ENCODE assay signal across 18 cellular contexts in the genomic region with DNA sequence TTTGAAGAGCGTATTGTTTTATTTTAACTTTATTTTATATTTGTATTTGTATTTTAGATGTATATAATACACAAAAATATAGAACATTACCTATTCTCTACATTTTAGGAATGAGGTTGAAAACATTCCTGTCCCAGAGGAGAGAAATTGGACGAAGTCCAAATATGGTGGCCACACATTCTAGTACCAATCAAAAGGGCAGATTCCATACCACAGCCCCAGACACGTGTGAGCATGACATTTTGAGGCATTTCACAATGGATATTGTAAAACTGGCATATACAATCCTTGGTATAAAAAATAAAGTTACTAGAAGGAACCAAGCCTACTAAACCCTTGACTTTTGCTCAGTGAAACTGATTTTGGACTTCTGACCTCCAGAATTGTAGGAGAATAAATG. TPM values are rescaled to one million over a fixed set of nuclear protein-coding genes. Genes with fewer than 3 reads are reported as not detected.
DNase-seq lines count a peak whose midpoint lies in the region; ATAC-seq and TF ChIP-seq lines count a peak whose summit lies in the region.
"Had no signal": no experiment of that assay in that cellular context is flagged by ENCODE, and none has a peak within 500 bp of the region (broad histone marks: within the 10 kb centered on the region; RNA-seq: fewer than 3 reads in every experiment).

No MANE protein-coding gene starts in this region.

- no peak overlapping the region for H3K4me2 ChIP-seq in mammary epithelial cell (ENCODE audit: insufficient read depth, low read depth, low read length)
- H3K4me2 ChIP-seq: BLaER1 had no signal

- 33% methylated on average over 3 of the region's 3 CpGs for WGBS in mammary epithelial cell (ENCODE audit: low coverage, missing lambda C conversion rate)

- H3K27me3 Mint-ChIP-seq in MCF 10A (ENCODE audit: insufficient read depth, unreplicated experiment) (no peaks in the 10 kb centered on the region), type B pancreatic cell (no peaks in the 10 kb centered on the region)

- H3K4me3 ChIP-seq in mammary epithelial cell (replicated peaks in 1 of 3; ENCODE audit: insufficient read depth in 1 of 3, low read depth in 2 of 3, low read length in 3 of 3) (no peak overlapping the region), adipocyte (ENCODE audit: low read length) (no peak overlapping the region)
- H3K4me3 ChIP-seq: BLaER1 had no signal

- H4K20me1 ChIP-seq in mammary epithelial cell (ENCODE audit: insufficient read depth, low read length), result no peaks in the 10 kb centered on the region
- H4K20me1 ChIP-seq: BLaER1 had no signal

- H3K27ac ChIP-seq in mammary epithelial cell (ENCODE audit: insufficient read depth, low read depth, low read length), result no peak overlapping the region
- H3K27ac ChIP-seq: BLaER1 had no signal

- BruUV-seq in MCF 10A (replicated peaks; lab: Mats Ljungman, UMichigan) (no TSS peak), mammary epithelial cell (replicated peaks; lab: Mats Ljungman, UMichigan) (no TSS peak)

- H3K4me1 ChIP-seq in mammary epithelial cell (ENCODE audit: insufficient read depth, low read length) (no peaks in the 10 kb centered on the region), adipocyte (ENCODE audit: control insufficient read depth, insufficient read depth, low read length) (peaks cover 43% of the 10 kb centered on the region)
- H3K4me1 ChIP-seq: BLaER1 had no signal

- H3K9me3 ChIP-seq in mammary epithelial cell (replicated peaks; ENCODE audit: insufficient read depth, low read length), result no peaks in the 10 kb centered on the region
- no peaks in the 10 kb centered on the region for H3K9me3 ChIP-seq in adipocyte (ENCODE audit: control insufficient read depth, low read length)
- H3K9me3 ChIP-seq: BLaER1 had no signal

- peak; percentile 8 for DNase-seq in MCF 10A (ENCODE audit: unreplicated experiment)
- DNase-seq in mammary epithelial cell, result no peak
- peak; percentile 49 for DNase-seq in adipocyte (ENCODE audit: low read depth)
- peak; percentile 26 for DNase-seq in foreskin melanocyte
- no peak for DNase-seq in type B pancreatic cell (ENCODE audit: extremely low spot score, unreplicated experiment)
- DNase-seq in DMS 273 (lab: John Stamatoyannopoulos, UW; ENCODE audit: unreplicated experiment), result no peak
- DNase-seq in dermis blood vessel endothelial cell, result no peak
- DNase-seq: CD8-positive, alpha-beta T cell; DMS79; HCEC 1CT; IMR-90; Karpas-422; MM.1S; NCI-H187 treated with DMSO at 0.1 percent for 48 hours; NCI-H526 treated with DMSO at 0.1 percent for 48 hours; RPMI8226 had no signal

- no peaks in the 10 kb centered on the region for H3K36me3 ChIP-seq in mammary epithelial cell (ENCODE audit: insufficient read depth, low read length)
- H3K36me3 ChIP-seq in adipocyte (ENCODE audit: control insufficient read depth, insufficient read depth, low read length, severe bottlenecking), result no peaks in the 10 kb centered on the region

- H3K36me3 Mint-ChIP-seq in MCF 10A (ENCODE audit: insufficient read depth, unreplicated experiment) (no peaks in the 10 kb centered on the region), type B pancreatic cell (no peaks in the 10 kb centered on the region)

- no peaks in the 10 kb centered on the region for H3K27me3 ChIP-seq in mammary epithelial cell (ENCODE audit: insufficient read depth, low read length)
- no peaks in the 10 kb centered on the region for H3K27me3 ChIP-seq in adipocyte (replicated peaks; ENCODE audit: control insufficient read depth, insufficient read depth, low read length)
- H3K27me3 ChIP-seq: BLaER1 had no signal

- H3K27ac Mint-ChIP-seq in MCF 10A (ENCODE audit: low read depth, unreplicated experiment) (no peak overlapping the region), type B pancreatic cell (peak overlapping the region; percentile 61)
- H3K27ac Mint-ChIP-seq: CD8-positive, alpha-beta T cell had no signal

- intact Hi-C loops in MCF 10A (cut with micrococcal nuclease) (no loop called here), mammary epithelial cell (cut with micrococcal nuclease) (no loop called here)

- dilution Hi-C loops in mammary epithelial cell (cut with HindIII; ENCODE audit: low sequenced_read_pairs), result no loop called here

- H3K79me2 ChIP-seq in mammary epithelial cell (ENCODE audit: insufficient read depth, low read length), result no peaks in the 10 kb centered on the region

- CTCF ChIA-PET in MCF 10A (lab: Yijun Ruan, JAX), result no interaction called here
- CTCF ChIA-PET in mammary epithelial cell (lab: Charles Lee; ENCODE audit: low non-redundant PET), result no interaction called here

- in situ Hi-C loops in mammary epithelial cell (cut with MboI; ENCODE audit: low sequenced_read_pairs in 2 of 2), result no loop called here

- POLR2A ChIA-PET in MCF 10A (lab: Yijun Ruan, JAX), result interaction anchor here (1.4 kb wide), 1 partner anchor 51 kb away, joined by 4 read pairs; a partner anchor contains a TSS

- H3K9ac ChIP-seq in mammary epithelial cell (ENCODE audit: insufficient read depth, low read length) (no peak overlapping the region), adipocyte (ENCODE audit: low read length) (peak overlapping the region; percentile 65)
- H3K9ac ChIP-seq: BLaER1 had no signal

- no peak for TF ChIP-seq CTCF in MCF 10A (IDR thresholded peaks at IDR 0.05; ENCODE audit: unreplicated experiment)
- no peak for TF ChIP-seq CTCF in mammary epithelial cell (conservative IDR thresholded peaks at IDR 0.05 in 1 of 2, IDR thresholded peaks at IDR 0.05 in 1 of 2; ENCODE audit: extremely low read depth in 1 of 2, insufficient read depth in 1 of 2, low read depth in 1 of 2, low read length in 2 of 2)
- TF ChIP-seq CTCF in type B pancreatic cell (conservative IDR thresholded peaks at IDR 0.05), result no peak

- peaks cover 4% of the 10 kb centered on the region for H3K9me3 Mint-ChIP-seq in MCF 10A (ENCODE audit: unreplicated experiment)
- H3K9me3 Mint-ChIP-seq in type B pancreatic cell, result no peaks in the 10 kb centered on the region
- H3K9me3 Mint-ChIP-seq: CD8-positive, alpha-beta T cell had no signal

- H3K4me1 Mint-ChIP-seq in MCF 10A (ENCODE audit: insufficient read depth, unreplicated experiment), result peaks cover 6% of the 10 kb centered on the region
- H3K4me1 Mint-ChIP-seq in type B pancreatic cell (ENCODE audit: unreplicated experiment), result peaks cover 20% of the 10 kb centered on the region

- H2AFZ ChIP-seq in mammary epithelial cell (ENCODE audit: low read depth, low read length), result no peak overlapping the region

- H3K4me3 Mint-ChIP-seq in MCF 10A (ENCODE audit: unreplicated experiment), result no peak overlapping the region
- H3K4me3 Mint-ChIP-seq in type B pancreatic cell, result no peak overlapping the region
- H3K4me3 Mint-ChIP-seq: CD8-positive, alpha-beta T cell had no signal

- ATAC-seq in GM18498 (IDR thresholded peaks at IDR 0.05; ENCODE audit: unreplicated experiment), result no peak
- ATAC-seq: CD8-positive, alpha-beta T cell had no signal

RNA-seq across cellular contexts. Expression of a gene that starts 50.6 kb away (rescaled TPM):
- total RNA-seq in MCF 10A (2022) (9.7 and 9.8 TPM in 2 replicates), mammary epithelial cell (1 to 10 TPM; 6.2 to 8.3 TPM), type B pancreatic cell (ENCODE audit: low replicate concordance) (10.8 and 11.7 TPM in 2 replicates), dermis blood vessel endothelial cell (12.6 and 14.6 TPM in 2 replicates)
- 6.8 TPM for polyA plus RNA-seq in mammary epithelial cell
- polyA minus RNA-seq in mammary epithelial cell, result 5.1 TPM

RNA-seq across cellular contexts. Expression of a gene that starts 50.7 kb away (rescaled TPM):
- total RNA-seq in MCF 10A (2022) (76.8 and 104 TPM in 2 replicates), mammary epithelial cell (100 to 1,000 TPM in 1 of 2 donors, 10 to 100 TPM in 1; 36.5 to 217 TPM), type B pancreatic cell (ENCODE audit: low replicate concordance) (125 and 231 TPM in 2 replicates), dermis blood vessel endothelial cell (82.2 and 121 TPM in 2 replicates)
- polyA plus RNA-seq in mammary epithelial cell, result 583 TPM
- polyA minus RNA-seq in mammary epithelial cell, result 109 TPM

Comparison
In these comparisons a context has a peak if more than half of its experiments do, and no peak if none do; other contexts are left out.
1. DNase-seq: peak in MCF 10A (single experiment), adipocyte (single experiment) and foreskin melanocyte (single experiment); none in mammary epithelial cell (single experiment), type B pancreatic cell (single experiment), DMS 273 (single experiment) and dermis blood vessel endothelial cell (single experiment).